In the genomic region with DNA sequence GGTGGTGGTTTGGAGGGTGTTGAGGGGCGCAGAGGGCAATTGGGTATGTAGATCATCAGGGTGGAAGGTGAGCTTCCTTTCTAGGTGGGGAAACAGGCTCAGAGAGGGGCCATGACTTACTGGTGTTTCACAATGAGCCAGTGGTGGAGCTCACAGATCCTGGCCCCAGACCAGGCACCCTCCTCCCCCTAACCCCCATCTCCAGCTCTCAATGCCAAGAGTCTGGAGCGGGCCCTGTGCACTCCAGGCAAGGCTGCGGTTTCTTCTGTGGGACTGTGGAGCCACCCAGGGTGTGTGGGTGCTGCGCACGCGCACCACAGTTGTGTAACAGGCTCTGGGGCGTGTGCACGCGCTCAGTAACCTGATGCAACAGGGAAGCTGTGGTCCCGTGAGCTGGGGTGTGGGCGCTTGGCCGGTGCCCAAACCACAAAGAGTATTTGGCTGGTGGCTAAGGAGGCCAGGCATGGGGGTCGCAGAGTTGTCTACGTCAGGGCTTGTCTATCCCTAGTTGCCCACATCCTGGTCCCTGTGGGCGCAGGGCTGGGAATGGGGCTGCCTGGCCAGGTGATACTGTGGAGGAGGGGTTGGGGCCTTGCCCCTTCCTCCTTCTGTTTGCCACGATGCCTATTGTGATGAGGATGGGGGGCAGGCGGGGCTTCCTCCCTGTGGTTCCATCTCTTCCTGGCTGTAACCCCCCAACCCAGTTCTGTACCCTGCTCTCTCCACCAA, we compare ENCODE assay signal across 1 cellular context.
TF ChIP-seq lines count a peak whose summit lies in the region.

No MANE protein-coding gene starts in this region.

TF ChIP-seq in K562, 482 proteins besides CTCF, POLR2A, EP300 and RAD21 (continued from another document and continues in another):
- TF ChIP-seq, protein P1, sequence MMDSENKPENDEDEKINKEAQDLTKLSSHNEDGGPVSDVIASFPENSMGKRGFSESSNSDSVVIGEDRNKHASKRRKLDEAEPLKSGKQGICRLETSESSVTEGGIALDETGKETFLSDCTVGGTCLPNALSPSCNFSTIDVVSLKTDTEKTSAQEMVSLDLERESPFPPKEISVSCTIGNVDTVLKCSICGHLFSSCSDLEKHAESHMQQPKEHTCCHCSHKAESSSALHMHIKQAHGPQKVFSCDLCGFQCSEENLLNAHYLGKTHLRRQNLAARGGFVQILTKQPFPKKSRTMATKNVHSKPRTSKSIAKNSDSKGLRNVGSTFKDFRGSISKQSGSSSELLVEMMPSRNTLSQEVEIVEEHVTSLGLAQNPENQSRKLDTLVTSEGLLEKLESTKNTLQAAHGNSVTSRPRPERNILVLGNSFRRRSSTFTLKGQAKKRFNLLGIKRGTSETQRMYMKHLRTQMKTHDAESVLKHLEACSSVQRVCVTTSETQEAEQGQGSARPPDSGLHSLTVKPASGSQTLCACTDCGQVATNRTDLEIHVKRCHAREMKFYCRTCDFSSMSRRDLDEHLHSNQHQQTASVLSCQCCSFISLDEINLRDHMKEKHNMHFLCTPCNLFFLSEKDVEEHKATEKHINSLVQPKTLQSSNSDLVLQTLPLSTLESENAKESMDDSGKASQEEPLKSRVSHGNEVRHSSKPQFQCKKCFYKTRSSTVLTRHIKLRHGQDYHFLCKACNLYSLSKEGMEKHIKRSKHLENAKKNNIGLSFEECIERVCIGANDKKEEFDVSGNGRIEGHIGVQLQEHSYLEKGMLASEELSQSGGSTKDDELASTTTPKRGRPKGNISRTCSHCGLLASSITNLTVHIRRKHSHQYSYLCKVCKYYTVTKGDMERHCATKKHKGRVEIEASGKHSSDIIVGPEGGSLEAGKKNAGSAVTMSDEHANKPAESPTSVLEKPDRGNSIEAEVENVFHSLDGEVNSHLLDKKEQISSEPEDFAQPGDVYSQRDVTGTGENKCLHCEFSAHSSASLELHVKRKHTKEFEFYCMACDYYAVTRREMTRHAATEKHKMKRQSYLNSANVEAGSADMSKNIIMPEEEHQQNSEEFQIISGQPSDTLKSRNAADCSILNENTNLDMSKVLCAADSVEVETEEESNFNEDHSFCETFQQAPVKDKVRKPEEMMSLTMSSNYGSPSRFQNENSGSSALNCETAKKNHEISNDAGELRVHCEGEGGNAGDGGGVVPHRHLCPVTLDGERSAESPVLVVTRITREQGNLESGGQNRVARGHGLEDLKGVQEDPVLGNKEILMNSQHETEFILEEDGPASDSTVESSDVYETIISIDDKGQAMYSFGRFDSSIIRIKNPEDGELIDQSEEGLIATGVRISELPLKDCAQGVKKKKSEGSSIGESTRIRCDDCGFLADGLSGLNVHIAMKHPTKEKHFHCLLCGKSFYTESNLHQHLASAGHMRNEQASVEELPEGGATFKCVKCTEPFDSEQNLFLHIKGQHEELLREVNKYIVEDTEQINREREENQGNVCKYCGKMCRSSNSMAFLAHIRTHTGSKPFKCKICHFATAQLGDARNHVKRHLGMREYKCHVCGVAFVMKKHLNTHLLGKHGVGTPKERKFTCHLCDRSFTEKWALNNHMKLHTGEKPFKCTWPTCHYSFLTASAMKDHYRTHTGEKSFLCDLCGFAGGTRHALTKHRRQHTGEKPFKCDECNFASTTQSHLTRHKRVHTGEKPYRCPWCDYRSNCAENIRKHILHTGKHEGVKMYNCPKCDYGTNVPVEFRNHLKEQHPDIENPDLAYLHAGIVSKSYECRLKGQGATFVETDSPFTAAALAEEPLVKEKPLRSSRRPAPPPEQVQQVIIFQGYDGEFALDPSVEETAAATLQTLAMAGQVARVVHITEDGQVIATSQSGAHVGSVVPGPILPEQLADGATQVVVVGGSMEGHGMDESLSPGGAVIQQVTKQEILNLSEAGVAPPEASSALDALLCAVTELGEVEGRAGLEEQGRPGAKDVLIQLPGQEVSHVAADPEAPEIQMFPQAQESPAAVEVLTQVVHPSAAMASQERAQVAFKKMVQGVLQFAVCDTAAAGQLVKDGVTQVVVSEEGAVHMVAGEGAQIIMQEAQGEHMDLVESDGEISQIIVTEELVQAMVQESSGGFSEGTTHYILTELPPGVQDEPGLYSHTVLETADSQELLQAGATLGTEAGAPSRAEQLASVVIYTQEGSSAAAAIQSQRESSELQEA (IDR thresholded peaks at IDR 0.05; ENCODE audit: low read depth), result no peak
- TF ChIP-seq CCNT2 (IDR thresholded peaks at IDR 0.05; ENCODE audit: borderline replicate concordance, extremely low read depth, insufficient read length, low read depth, low read length), result peak; percentile 98
- TF ChIP-seq CBFA2T3 (IDR thresholded peaks at IDR 0.05), result peak; percentile 52
- TF ChIP-seq GABPB2 (CRISPR knock-in tag; conservative IDR thresholded peaks at IDR 0.05), result 0 out of 2 replicates have a peak, but pooled peaks have one; percentile 16
- TF ChIP-seq NRF1 (conservative IDR thresholded peaks at IDR 0.05 in 1 of 2, IDR thresholded peaks at IDR 0.05 in 1 of 2), result peak; percentile 97 to 98
- TF ChIP-seq, protein P2, sequence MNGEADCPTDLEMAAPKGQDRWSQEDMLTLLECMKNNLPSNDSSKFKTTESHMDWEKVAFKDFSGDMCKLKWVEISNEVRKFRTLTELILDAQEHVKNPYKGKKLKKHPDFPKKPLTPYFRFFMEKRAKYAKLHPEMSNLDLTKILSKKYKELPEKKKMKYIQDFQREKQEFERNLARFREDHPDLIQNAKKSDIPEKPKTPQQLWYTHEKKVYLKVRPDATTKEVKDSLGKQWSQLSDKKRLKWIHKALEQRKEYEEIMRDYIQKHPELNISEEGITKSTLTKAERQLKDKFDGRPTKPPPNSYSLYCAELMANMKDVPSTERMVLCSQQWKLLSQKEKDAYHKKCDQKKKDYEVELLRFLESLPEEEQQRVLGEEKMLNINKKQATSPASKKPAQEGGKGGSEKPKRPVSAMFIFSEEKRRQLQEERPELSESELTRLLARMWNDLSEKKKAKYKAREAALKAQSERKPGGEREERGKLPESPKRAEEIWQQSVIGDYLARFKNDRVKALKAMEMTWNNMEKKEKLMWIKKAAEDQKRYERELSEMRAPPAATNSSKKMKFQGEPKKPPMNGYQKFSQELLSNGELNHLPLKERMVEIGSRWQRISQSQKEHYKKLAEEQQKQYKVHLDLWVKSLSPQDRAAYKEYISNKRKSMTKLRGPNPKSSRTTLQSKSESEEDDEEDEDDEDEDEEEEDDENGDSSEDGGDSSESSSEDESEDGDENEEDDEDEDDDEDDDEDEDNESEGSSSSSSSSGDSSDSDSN (IDR thresholded peaks at IDR 0.05; ENCODE audit: borderline replicate concordance in 1 of 2, low read depth in 2 of 2, low read length in 2 of 2), result no peak
- no peak for TF ChIP-seq KAT2B (IDR thresholded peaks at IDR 0.05; ENCODE audit: low read depth, low read length)
- TF ChIP-seq, protein P3, sequence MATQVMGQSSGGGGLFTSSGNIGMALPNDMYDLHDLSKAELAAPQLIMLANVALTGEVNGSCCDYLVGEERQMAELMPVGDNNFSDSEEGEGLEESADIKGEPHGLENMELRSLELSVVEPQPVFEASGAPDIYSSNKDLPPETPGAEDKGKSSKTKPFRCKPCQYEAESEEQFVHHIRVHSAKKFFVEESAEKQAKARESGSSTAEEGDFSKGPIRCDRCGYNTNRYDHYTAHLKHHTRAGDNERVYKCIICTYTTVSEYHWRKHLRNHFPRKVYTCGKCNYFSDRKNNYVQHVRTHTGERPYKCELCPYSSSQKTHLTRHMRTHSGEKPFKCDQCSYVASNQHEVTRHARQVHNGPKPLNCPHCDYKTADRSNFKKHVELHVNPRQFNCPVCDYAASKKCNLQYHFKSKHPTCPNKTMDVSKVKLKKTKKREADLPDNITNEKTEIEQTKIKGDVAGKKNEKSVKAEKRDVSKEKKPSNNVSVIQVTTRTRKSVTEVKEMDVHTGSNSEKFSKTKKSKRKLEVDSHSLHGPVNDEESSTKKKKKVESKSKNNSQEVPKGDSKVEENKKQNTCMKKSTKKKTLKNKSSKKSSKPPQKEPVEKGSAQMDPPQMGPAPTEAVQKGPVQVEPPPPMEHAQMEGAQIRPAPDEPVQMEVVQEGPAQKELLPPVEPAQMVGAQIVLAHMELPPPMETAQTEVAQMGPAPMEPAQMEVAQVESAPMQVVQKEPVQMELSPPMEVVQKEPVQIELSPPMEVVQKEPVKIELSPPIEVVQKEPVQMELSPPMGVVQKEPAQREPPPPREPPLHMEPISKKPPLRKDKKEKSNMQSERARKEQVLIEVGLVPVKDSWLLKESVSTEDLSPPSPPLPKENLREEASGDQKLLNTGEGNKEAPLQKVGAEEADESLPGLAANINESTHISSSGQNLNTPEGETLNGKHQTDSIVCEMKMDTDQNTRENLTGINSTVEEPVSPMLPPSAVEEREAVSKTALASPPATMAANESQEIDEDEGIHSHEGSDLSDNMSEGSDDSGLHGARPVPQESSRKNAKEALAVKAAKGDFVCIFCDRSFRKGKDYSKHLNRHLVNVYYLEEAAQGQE (CRISPR knock-in tag; IDR thresholded peaks at IDR 0.05; ENCODE audit: low read depth), result peak; percentile 40; the same call in 1 of the 2 replicates
- TF ChIP-seq RCOR1 (IDR thresholded peaks at IDR 0.05; ENCODE audit: borderline replicate concordance in 1 of 2, low read depth in 2 of 2, low read length in 2 of 2), result peak; percentile 18 to 97; a peak in 3 of 4 replicates
- peak; percentile 87 for TF ChIP-seq ARID1B (IDR thresholded peaks at IDR 0.05)
- TF ChIP-seq ZNF780A (CRISPR knock-in tag; IDR thresholded peaks at IDR 0.05), result no peak
- TF ChIP-seq TOE1 (IDR thresholded peaks at IDR 0.05; ENCODE audit: borderline replicate concordance), result peak; percentile 94
- TF ChIP-seq TOE1 (CRISPR knock-in tag; IDR thresholded peaks at IDR 0.05; ENCODE audit: borderline replicate concordance, low read depth), result no peak
- TF ChIP-seq, protein P4, sequence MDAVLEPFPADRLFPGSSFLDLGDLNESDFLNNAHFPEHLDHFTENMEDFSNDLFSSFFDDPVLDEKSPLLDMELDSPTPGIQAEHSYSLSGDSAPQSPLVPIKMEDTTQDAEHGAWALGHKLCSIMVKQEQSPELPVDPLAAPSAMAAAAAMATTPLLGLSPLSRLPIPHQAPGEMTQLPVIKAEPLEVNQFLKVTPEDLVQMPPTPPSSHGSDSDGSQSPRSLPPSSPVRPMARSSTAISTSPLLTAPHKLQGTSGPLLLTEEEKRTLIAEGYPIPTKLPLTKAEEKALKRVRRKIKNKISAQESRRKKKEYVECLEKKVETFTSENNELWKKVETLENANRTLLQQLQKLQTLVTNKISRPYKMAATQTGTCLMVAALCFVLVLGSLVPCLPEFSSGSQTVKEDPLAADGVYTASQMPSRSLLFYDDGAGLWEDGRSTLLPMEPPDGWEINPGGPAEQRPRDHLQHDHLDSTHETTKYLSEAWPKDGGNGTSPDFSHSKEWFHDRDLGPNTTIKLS (IDR thresholded peaks at IDR 0.05; ENCODE audit: borderline replicate concordance, low read depth), result peak; percentile 72
- TF ChIP-seq NCOA2 (IDR thresholded peaks at IDR 0.05; ENCODE audit: partially characterized antibody in 2 of 2), result no peak
- peak; percentile 70 for TF ChIP-seq DIDO1 (tag; IDR thresholded peaks at IDR 0.05; ENCODE audit: low read depth)
- TF ChIP-seq, protein P5, sequence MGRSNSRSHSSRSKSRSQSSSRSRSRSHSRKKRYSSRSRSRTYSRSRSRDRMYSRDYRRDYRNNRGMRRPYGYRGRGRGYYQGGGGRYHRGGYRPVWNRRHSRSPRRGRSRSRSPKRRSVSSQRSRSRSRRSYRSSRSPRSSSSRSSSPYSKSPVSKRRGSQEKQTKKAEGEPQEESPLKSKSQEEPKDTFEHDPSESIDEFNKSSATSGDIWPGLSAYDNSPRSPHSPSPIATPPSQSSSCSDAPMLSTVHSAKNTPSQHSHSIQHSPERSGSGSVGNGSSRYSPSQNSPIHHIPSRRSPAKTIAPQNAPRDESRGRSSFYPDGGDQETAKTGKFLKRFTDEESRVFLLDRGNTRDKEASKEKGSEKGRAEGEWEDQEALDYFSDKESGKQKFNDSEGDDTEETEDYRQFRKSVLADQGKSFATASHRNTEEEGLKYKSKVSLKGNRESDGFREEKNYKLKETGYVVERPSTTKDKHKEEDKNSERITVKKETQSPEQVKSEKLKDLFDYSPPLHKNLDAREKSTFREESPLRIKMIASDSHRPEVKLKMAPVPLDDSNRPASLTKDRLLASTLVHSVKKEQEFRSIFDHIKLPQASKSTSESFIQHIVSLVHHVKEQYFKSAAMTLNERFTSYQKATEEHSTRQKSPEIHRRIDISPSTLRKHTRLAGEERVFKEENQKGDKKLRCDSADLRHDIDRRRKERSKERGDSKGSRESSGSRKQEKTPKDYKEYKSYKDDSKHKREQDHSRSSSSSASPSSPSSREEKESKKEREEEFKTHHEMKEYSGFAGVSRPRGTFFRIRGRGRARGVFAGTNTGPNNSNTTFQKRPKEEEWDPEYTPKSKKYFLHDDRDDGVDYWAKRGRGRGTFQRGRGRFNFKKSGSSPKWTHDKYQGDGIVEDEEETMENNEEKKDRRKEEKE (IDR thresholded peaks at IDR 0.05; ENCODE audit: borderline replicate concordance in 1 of 2, control insufficient read depth in 1 of 2, low read depth in 2 of 2, low read length in 1 of 2), result no peak
- 0 out of 2 replicates have a peak, but pooled peaks have one; percentile 74 for TF ChIP-seq HSF4 (CRISPR knock-in tag; IDR thresholded peaks at IDR 0.05; ENCODE audit: borderline replicate concordance)
- TF ChIP-seq CREM (IDR thresholded peaks at IDR 0.05; ENCODE audit: low read depth), result peak; percentile 96
- peak; percentile 87 for TF ChIP-seq SMARCE1 (IDR thresholded peaks at IDR 0.05)
- TF ChIP-seq PPARD (CRISPR knock-in tag; IDR thresholded peaks at IDR 0.05), result no peak
- TF ChIP-seq, protein P6, sequence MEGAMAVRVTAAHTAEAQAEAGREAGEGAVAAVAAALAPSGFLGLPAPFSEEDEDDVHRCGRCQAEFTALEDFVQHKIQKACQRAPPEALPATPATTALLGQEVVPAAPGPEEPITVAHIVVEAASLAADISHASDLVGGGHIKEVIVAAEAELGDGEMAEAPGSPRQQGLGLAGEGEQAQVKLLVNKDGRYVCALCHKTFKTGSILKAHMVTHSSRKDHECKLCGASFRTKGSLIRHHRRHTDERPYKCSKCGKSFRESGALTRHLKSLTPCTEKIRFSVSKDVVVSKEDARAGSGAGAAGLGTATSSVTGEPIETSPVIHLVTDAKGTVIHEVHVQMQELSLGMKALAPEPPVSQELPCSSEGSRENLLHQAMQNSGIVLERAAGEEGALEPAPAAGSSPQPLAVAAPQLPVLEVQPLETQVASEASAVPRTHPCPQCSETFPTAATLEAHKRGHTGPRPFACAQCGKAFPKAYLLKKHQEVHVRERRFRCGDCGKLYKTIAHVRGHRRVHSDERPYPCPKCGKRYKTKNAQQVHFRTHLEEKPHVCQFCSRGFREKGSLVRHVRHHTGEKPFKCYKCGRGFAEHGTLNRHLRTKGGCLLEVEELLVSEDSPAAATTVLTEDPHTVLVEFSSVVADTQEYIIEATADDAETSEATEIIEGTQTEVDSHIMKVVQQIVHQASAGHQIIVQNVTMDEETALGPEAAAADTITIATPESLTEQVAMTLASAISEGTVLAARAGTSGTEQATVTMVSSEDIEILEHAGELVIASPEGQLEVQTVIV (CRISPR knock-in tag; IDR thresholded peaks at IDR 0.05; ENCODE audit: borderline replicate concordance), result no peak
- TF ChIP-seq, protein P7, sequence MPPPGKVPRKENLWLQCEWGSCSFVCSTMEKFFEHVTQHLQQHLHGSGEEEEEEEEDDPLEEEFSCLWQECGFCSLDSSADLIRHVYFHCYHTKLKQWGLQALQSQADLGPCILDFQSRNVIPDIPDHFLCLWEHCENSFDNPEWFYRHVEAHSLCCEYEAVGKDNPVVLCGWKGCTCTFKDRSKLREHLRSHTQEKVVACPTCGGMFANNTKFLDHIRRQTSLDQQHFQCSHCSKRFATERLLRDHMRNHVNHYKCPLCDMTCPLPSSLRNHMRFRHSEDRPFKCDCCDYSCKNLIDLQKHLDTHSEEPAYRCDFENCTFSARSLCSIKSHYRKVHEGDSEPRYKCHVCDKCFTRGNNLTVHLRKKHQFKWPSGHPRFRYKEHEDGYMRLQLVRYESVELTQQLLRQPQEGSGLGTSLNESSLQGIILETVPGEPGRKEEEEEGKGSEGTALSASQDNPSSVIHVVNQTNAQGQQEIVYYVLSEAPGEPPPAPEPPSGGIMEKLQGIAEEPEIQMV (tag; conservative IDR thresholded peaks at IDR 0.05; ENCODE audit: low read depth), result no peak
- no peak for TF ChIP-seq ZNF764 (CRISPR knock-in tag; IDR thresholded peaks at IDR 0.05; ENCODE audit: low read depth)
- no peak for TF ChIP-seq MYBL2 (IDR thresholded peaks at IDR 0.05; ENCODE audit: low read depth)
- no peak for TF ChIP-seq MYBL2 (CRISPR knock-in tag; IDR thresholded peaks at IDR 0.05; ENCODE audit: borderline replicate concordance)
- TF ChIP-seq E2F3 (CRISPR knock-in tag; IDR thresholded peaks at IDR 0.05), result 0 out of 2 replicates have a peak, but pooled peaks have one; percentile 20
